ENCODE assay signal across 8 cellular contexts in the genomic region with DNA sequence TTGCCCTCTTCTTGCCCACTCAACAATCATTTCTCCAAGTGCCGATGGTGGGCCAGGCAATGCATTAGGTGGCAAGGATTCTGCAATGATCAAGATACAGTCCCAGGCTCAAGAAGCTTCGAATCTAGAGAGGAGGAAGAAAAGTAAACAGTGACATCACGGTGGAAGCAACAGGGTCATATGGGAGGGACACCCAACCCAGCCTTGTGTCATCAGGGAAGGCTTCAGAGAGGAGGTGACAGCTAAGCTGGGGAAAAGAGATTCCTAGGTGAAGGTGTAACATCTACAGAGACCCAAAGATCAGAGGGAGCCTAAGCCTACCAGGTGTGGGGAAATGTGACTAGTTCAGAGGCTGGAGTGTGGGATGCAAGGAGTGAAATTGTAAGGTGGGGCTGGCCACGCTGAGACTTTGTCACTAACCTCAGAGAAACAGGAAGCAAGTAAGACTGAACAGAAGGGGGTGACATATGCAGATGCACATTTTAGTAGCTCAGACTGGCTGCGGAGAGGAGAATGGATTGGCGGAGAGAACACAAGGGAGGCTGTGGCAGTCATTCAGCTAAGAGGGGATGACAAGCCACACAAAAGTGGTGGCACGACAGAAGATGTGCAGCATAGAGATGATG.
A peak's percentile ranks its signal among the peaks of the same experiment; 100 is the strongest.
DNase-seq lines count a peak whose midpoint lies in the region; ATAC-seq and TF ChIP-seq lines count a peak whose summit lies in the region.

No MANE protein-coding gene starts in this region.

- intact Hi-C loops in left cardiac atrium (cut with DNase I), result no loop called here
- intact Hi-C loops in Right ventricle myocardium inferior (cut with DNase I), result no loop called here
- intact Hi-C loops in cardiac septum (cut with DNase I), result no loop called here

- CTCF ChIA-PET in RWPE1 (lab: Yijun Ruan, JAX), result interaction anchor here (0.7 kb wide), 1 partner anchor 20 kb away, joined by 5 read pairs; no protein-coding TSS in a partner anchor

- POLR2A ChIA-PET in RWPE1 (lab: Yijun Ruan, JAX; ENCODE audit: low non-redundant PET), result no interaction called here

- H3K36me3 Mint-ChIP-seq in activated T-helper 17 cell treated with anti-CD3 and anti-CD28 coated beads, Interleukin-2, amount 50 U/mL, for 72 hours (ENCODE audit: low read depth), result peaks cover 47% of the 10 kb centered on the region

- peak; percentile 22 to 32 for ATAC-seq in left cardiac atrium
- ATAC-seq in Right ventricle myocardium inferior, result no peak
- ATAC-seq in activated T-helper 17 cell treated with anti-CD3 and anti-CD28 coated beads, Interleukin-2, amount 50 U/mL, for 72 hours (replicated peaks), result peak; percentile 80
- no peak for ATAC-seq in HG02970 (IDR thresholded peaks at IDR 0.05; ENCODE audit: low FRiP score, unreplicated experiment)

- no peaks in the 10 kb centered on the region for H3K9me3 Mint-ChIP-seq in activated T-helper 17 cell treated with anti-CD3 and anti-CD28 coated beads, Interleukin-2, amount 50 U/mL, for 72 hours

- H3K4me1 Mint-ChIP-seq in activated T-helper 17 cell treated with anti-CD3 and anti-CD28 coated beads, Interleukin-2, amount 50 U/mL, for 72 hours, result peaks cover 79% of the 10 kb centered on the region

- H3K27me3 ChIP-seq in HL-60 (ENCODE audit: insufficient read depth, poor library complexity, severe bottlenecking), result no peaks in the 10 kb centered on the region

- H3K27ac ChIP-seq in HL-60 (replicated peaks), result peak overlapping the region; percentile 29
- H3K27ac ChIP-seq in RWPE1, result no peak overlapping the region

- peak overlapping the region; percentile 85 for H3K27ac Mint-ChIP-seq in activated T-helper 17 cell treated with anti-CD3 and anti-CD28 coated beads, Interleukin-2, amount 50 U/mL, for 72 hours

- H3K4me3 Mint-ChIP-seq in activated T-helper 17 cell treated with anti-CD3 and anti-CD28 coated beads, Interleukin-2, amount 50 U/mL, for 72 hours, result peak overlapping the region; percentile 76

- TF ChIP-seq CTCF in HL-60 (IDR thresholded peaks at IDR 0.05; ENCODE audit: insufficient read depth, low read length), result no peak
- TF ChIP-seq CTCF in RWPE1 (conservative IDR thresholded peaks at IDR 0.05; ENCODE audit: low read depth), result no peak

- H3K4me3 ChIP-seq in HL-60 (replicated peaks; ENCODE audit: insufficient read depth, low read length), result no peak overlapping the region

- H3K27me3 Mint-ChIP-seq in activated T-helper 17 cell treated with anti-CD3 and anti-CD28 coated beads, Interleukin-2, amount 50 U/mL, for 72 hours, result no peaks in the 10 kb centered on the region

- DNase-seq in left cardiac atrium (no peak), Right ventricle myocardium inferior (ENCODE audit: missing footprints) (no peak), HL-60 (ENCODE audit: low read depth in 1 of 2, low spot score in 1 of 2) (peak in 1 of 2 experiments; percentile 63), RWPE1 (ENCODE audit: low spot score) (no peak), cardiac septum (ENCODE audit: low spot score) (no peak)
- peak; percentile 57 to 67 for DNase-seq in stimulated activated CD4-positive, alpha-beta T cell treated with anti-CD3 and anti-CD28 coated beads, Interleukin-2, amount 100 ng/mL, for 24 hours

Comparison
In these comparisons a context has a peak if more than half of its experiments do, and no peak if none do; other contexts are left out.
1. ATAC-seq: peak in left cardiac atrium (2 of 2) and activated T-helper 17 cell treated with anti-CD3 and anti-CD28 coated beads, Interleukin-2, amount 50 U/mL, for 72 hours (single experiment); none in Right ventricle myocardium inferior (single experiment) and HG02970 (single experiment).
2. DNase-seq: peak in stimulated activated CD4-positive, alpha-beta T cell treated with anti-CD3 and anti-CD28 coated beads, Interleukin-2, amount 100 ng/mL, for 24 hours (2 of 2); none in left cardiac atrium (single experiment), Right ventricle myocardium inferior (single experiment), RWPE1 (single experiment) and cardiac septum (single experiment).